ENCODE assay signal across 11 cellular contexts in genomic region chr9:73039253-73039915, GRCh38.
DNase-seq lines count a peak whose midpoint lies in the region; ATAC-seq, FAIRE-seq and TF ChIP-seq lines count a peak whose summit lies in the region.
"Had no signal": no experiment of that assay in that cellular context is flagged by ENCODE, and none has a peak within 500 bp of the region (broad histone marks: within the 10 kb centered on the region; RNA-seq: fewer than 3 reads in every experiment).

No MANE protein-coding gene starts in this region.

- intact Hi-C loops in MCF 10A (cut with micrococcal nuclease) (no loop called here), mammary epithelial cell (cut with micrococcal nuclease) (loop anchor here (5.0 kb wide), 1 partner anchor 143 kb away; no protein-coding TSS in a partner anchor), Right ventricle myocardium superior (cut with DNase I) (no loop called here), ovary (cut with DNase I) (no loop called here)

- no peak overlapping the region for H3K4me3 ChIP-seq in mammary epithelial cell (replicated peaks in 1 of 3; ENCODE audit: insufficient read depth in 1 of 3, low read depth in 2 of 3, low read length in 3 of 3)
- H3K4me3 ChIP-seq in ovary: no peak overlapping the region

- H3K36me3 ChIP-seq in mammary epithelial cell (ENCODE audit: insufficient read depth, low read length): no peaks in the 10 kb centered on the region
- no peaks in the 10 kb centered on the region for H3K36me3 ChIP-seq in ovary

- peaks cover 12% of the 10 kb centered on the region for H3K4me1 Mint-ChIP-seq in MCF 10A (ENCODE audit: insufficient read depth, unreplicated experiment)
- H3K4me1 Mint-ChIP-seq in naive thymus-derived CD8-positive, alpha-beta T cell: no peaks in the 10 kb centered on the region
- H3K4me1 Mint-ChIP-seq: activated CD4-positive, alpha-beta memory T cell treated with anti-CD3 and anti-CD28 coated beads, Interleukin-2, amount 10 ng/mL, durations not matched to agents 7 days and 5 days had no signal

- no peaks in the 10 kb centered on the region for H3K9me3 Mint-ChIP-seq in MCF 10A (ENCODE audit: unreplicated experiment)
- no peaks in the 10 kb centered on the region for H3K9me3 Mint-ChIP-seq in naive thymus-derived CD8-positive, alpha-beta T cell
- H3K9me3 Mint-ChIP-seq: activated CD4-positive, alpha-beta memory T cell treated with anti-CD3 and anti-CD28 coated beads, Interleukin-2, amount 10 ng/mL, durations not matched to agents 7 days and 5 days; nephron progenitor cell had no signal

- H4K20me1 ChIP-seq in mammary epithelial cell (ENCODE audit: insufficient read depth, low read length): no peaks in the 10 kb centered on the region

- H3K4me2 ChIP-seq in mammary epithelial cell (ENCODE audit: insufficient read depth, low read depth, low read length): no peak overlapping the region

- H2AFZ ChIP-seq in mammary epithelial cell (ENCODE audit: low read depth, low read length): no peak overlapping the region

- H3K79me2 ChIP-seq in mammary epithelial cell (ENCODE audit: insufficient read depth, low read length): no peaks in the 10 kb centered on the region

- CTCF ChIA-PET in MCF 10A (lab: Yijun Ruan, JAX): interaction anchor here (0.7 to 1.8 kb wide), 4 partner anchors 12 to 182 kb away, joined by 3 to 7 read pairs (median 4); no protein-coding TSS in a partner anchor
- CTCF ChIA-PET in mammary epithelial cell (lab: Charles Lee; ENCODE audit: low non-redundant PET): no interaction called here
- CTCF ChIA-PET in RWPE1 (lab: Yijun Ruan, JAX): interaction anchor here (0.6 to 0.7 kb wide), 3 partner anchors 36 to 298 kb away, joined by 3 to 4 read pairs (median 4); no protein-coding TSS in a partner anchor

- H3K27me3 ChIP-seq in mammary epithelial cell (ENCODE audit: insufficient read depth, low read length): peaks cover 4% of the 10 kb centered on the region
- H3K27me3 ChIP-seq in ovary: no peaks in the 10 kb centered on the region

- FAIRE-seq in urothelium cell line (lab: Jason Lieb, UNC): no peak

- no peak overlapping the region for H3K27ac Mint-ChIP-seq in MCF 10A (ENCODE audit: low read depth, unreplicated experiment)
- H3K27ac Mint-ChIP-seq in naive thymus-derived CD8-positive, alpha-beta T cell: no peak overlapping the region
- H3K27ac Mint-ChIP-seq: activated CD4-positive, alpha-beta memory T cell treated with anti-CD3 and anti-CD28 coated beads, Interleukin-2, amount 10 ng/mL, durations not matched to agents 7 days and 5 days had no signal

- H3K27me3 Mint-ChIP-seq in MCF 10A (ENCODE audit: insufficient read depth, unreplicated experiment): peaks cover 77% of the 10 kb centered on the region
- peaks cover 6 to 20% (median 11%) of the 10 kb centered on the region in 5 donors for H3K27me3 Mint-ChIP-seq in naive thymus-derived CD8-positive, alpha-beta T cell

- TF ChIP-seq POLR2A in ovary (IDR thresholded peaks at IDR 0.05): no peak

- WGBS in mammary epithelial cell (ENCODE audit: low coverage, missing lambda C conversion rate): 33% methylated on average over 2 of the region's 2 CpGs
- 6 to 17% (median 13%) methylated on average over 2 of the region's 2 CpGs for WGBS in ovary, 3 donors

- dilution Hi-C loops in mammary epithelial cell (cut with HindIII; ENCODE audit: low sequenced_read_pairs): no loop called here

- no peaks in the 10 kb centered on the region for H3K36me3 Mint-ChIP-seq in MCF 10A (ENCODE audit: insufficient read depth, unreplicated experiment)
- no peaks in the 10 kb centered on the region for H3K36me3 Mint-ChIP-seq in naive thymus-derived CD8-positive, alpha-beta T cell

- H3K9me3 ChIP-seq in mammary epithelial cell (replicated peaks; ENCODE audit: insufficient read depth, low read length): no peaks in the 10 kb centered on the region
- no peaks in the 10 kb centered on the region for H3K9me3 ChIP-seq in ovary

- H3K27ac ChIP-seq in mammary epithelial cell (ENCODE audit: insufficient read depth, low read depth, low read length): no peak overlapping the region
- peak overlapping the region; percentile 21 to 84 for H3K27ac ChIP-seq in ovary
- no peak overlapping the region for H3K27ac ChIP-seq in RWPE1
- H3K27ac ChIP-seq: 22Rv1 had no signal

- ATAC-seq in Right ventricle myocardium superior (ENCODE audit: poor library complexity) (peak; percentile 88), GM19395 (IDR thresholded peaks at IDR 0.05; ENCODE audit: unreplicated experiment) (no peak)
- no peak for ATAC-seq in naive thymus-derived CD8-positive, alpha-beta T cell

- TF ChIP-seq EP300 in ovary (IDR thresholded peaks at IDR 0.05): peak; percentile 82

- POLR2A ChIA-PET in MCF 10A (lab: Yijun Ruan, JAX) (interaction anchor here (0.6 to 1.4 kb wide), 2 partner anchors 8 to 48 kb away, joined by 3 to 4 read pairs; no protein-coding TSS in a partner anchor), RWPE1 (lab: Yijun Ruan, JAX; ENCODE audit: low non-redundant PET) (no interaction called here)
- POLR2A ChIA-PET in naive thymus-derived CD8-positive, alpha-beta T cell (lab: Charles Lee): no interaction called here

- H3K4me1 ChIP-seq in mammary epithelial cell (ENCODE audit: insufficient read depth, low read length): no peaks in the 10 kb centered on the region
- H3K4me1 ChIP-seq in ovary (ENCODE audit: insufficient read depth): peaks cover 9% of the 10 kb centered on the region

- TF ChIP-seq CTCF in MCF 10A (IDR thresholded peaks at IDR 0.05; ENCODE audit: unreplicated experiment): no peak
- TF ChIP-seq CTCF in mammary epithelial cell (conservative IDR thresholded peaks at IDR 0.05 in 1 of 2, IDR thresholded peaks at IDR 0.05 in 1 of 2; ENCODE audit: extremely low read depth in 1 of 2, insufficient read depth in 1 of 2, low read depth in 1 of 2, low read length in 2 of 2): no peak
- no peak for TF ChIP-seq CTCF in ovary (IDR thresholded peaks at IDR 0.05)
- no peak for TF ChIP-seq CTCF in RWPE1 (conservative IDR thresholded peaks at IDR 0.05; ENCODE audit: low read depth)

- no peak overlapping the region for H3K9ac ChIP-seq in mammary epithelial cell (ENCODE audit: insufficient read depth, low read length)

- peak; percentile 15 for DNase-seq in MCF 10A (ENCODE audit: unreplicated experiment)
- no peak for DNase-seq in mammary epithelial cell
- DNase-seq in Right ventricle myocardium superior: no peak
- peak; percentile 42 to 82 (median 56) for DNase-seq in ovary
- no peak for DNase-seq in urothelium cell line (ENCODE audit: low spot score)
- DNase-seq in naive thymus-derived CD8-positive, alpha-beta T cell: no peak
- no peak for DNase-seq in RWPE1 (ENCODE audit: low spot score)
- DNase-seq: activated CD4-positive, alpha-beta memory T cell treated with anti-CD3 and anti-CD28 coated beads, Interleukin-2, amount 10 ng/mL, durations not matched to agents 7 days and 5 days had no signal

- H3K4me3 Mint-ChIP-seq in MCF 10A (ENCODE audit: unreplicated experiment): no peak overlapping the region
- no peak overlapping the region for H3K4me3 Mint-ChIP-seq in naive thymus-derived CD8-positive, alpha-beta T cell
- H3K4me3 Mint-ChIP-seq: activated CD4-positive, alpha-beta memory T cell treated with anti-CD3 and anti-CD28 coated beads, Interleukin-2, amount 10 ng/mL, durations not matched to agents 7 days and 5 days had no signal

- BruUV-seq in MCF 10A (replicated peaks; lab: Mats Ljungman, UMichigan) (no TSS peak), mammary epithelial cell (replicated peaks; lab: Mats Ljungman, UMichigan) (no TSS peak)

- in situ Hi-C loops in mammary epithelial cell (cut with MboI; ENCODE audit: low sequenced_read_pairs in 2 of 2): no loop called here

Comparison
In these comparisons a context has a peak if more than half of its experiments do, and no peak if none do; other contexts are left out.
1. DNase-seq: peak in MCF 10A (single experiment) and ovary (5 of 5); none in mammary epithelial cell (single experiment), Right ventricle myocardium superior (single experiment), urothelium cell line (single experiment), naive thymus-derived CD8-positive, alpha-beta T cell (0 of 10) and RWPE1 (single experiment).
2. H3K27ac ChIP-seq: peak in ovary (2 of 2); none in mammary epithelial cell (single experiment) and RWPE1 (single experiment).